18 cellular contexts compared by ENCODE assay signal in the genomic region with DNA sequence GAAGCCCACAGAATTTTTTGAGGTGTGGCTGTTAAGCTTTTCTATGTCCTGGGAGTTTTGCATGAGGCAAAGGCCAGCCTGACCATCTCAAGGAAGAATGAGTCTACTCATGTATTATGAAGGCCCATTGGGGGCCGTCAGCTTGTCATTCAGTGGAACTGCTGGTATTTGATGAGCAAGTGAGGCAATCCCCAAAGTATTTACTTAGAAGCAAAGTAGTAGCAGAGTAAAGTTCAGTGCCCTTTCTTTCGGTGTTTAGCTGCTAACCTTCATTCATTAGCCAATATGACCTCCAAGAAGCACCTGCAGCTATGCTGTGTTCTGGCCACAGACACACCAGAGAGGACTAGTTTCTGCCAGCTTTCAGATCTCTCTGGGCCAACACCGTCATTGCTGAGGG.
DNase-seq lines count a peak whose midpoint lies in the region; ATAC-seq and TF ChIP-seq lines count a peak whose summit lies in the region.
"Had no signal": no experiment of that assay in that cellular context is flagged by ENCODE, and none has a peak within 500 bp of the region (broad histone marks: within the 10 kb centered on the region; RNA-seq: fewer than 3 reads in every experiment).

No MANE protein-coding gene starts in this region.

- ATAC-seq in right lobe of liver (peak; percentile 76 to 90 (median 86)), HG02610 (IDR thresholded peaks at IDR 0.05; ENCODE audit: unreplicated experiment) (no peak)

- no peak overlapping the region for H3K27ac ChIP-seq in right lobe of liver
- no peak overlapping the region for H3K27ac ChIP-seq in vagina
- H3K27ac ChIP-seq: BLaER1, GM23248, HL-60 had no signal

- peaks cover 29% of the 10 kb centered on the region for H3K4me1 Mint-ChIP-seq in glutamatergic neuron (ENCODE audit: low read depth, unreplicated experiment)

- peaks cover 6% of the 10 kb centered on the region for H3K9me3 Mint-ChIP-seq in glutamatergic neuron (ENCODE audit: unreplicated experiment)
- H3K9me3 Mint-ChIP-seq: CD4-positive, alpha-beta memory T cell; IgD-negative memory B cell had no signal

- peaks cover 14% of the 10 kb centered on the region for H3K27me3 Mint-ChIP-seq in glutamatergic neuron (ENCODE audit: unreplicated experiment)

- intact Hi-C loops in right lobe of liver (cut with DNase I) = loop anchor here (5.0 kb wide), 2 partner anchors 117 to 132 kb away; a partner anchor contains a TSS
- intact Hi-C loops in posterior vena cava (cut with DNase I) = loop anchor here (2.0 to 5.0 kb wide), 2 partner anchors 117 to 119 kb away; a partner anchor contains a TSS
- intact Hi-C loops in vagina (cut with DNase I) = loop anchor here (1.0 kb wide), 1 partner anchor 115 kb away; a partner anchor contains a TSS

- H3K36me3 ChIP-seq in right lobe of liver (no peaks in the 10 kb centered on the region), vagina (no peaks in the 10 kb centered on the region)
- H3K36me3 ChIP-seq: BLaER1, HAP-1 had no signal

- H3K9me3 ChIP-seq in right lobe of liver (no peaks in the 10 kb centered on the region), vagina (no peaks in the 10 kb centered on the region)
- H3K9me3 ChIP-seq: BLaER1, HAP-1 had no signal

- H3K27ac Mint-ChIP-seq in glutamatergic neuron (ENCODE audit: unreplicated experiment) = peak overlapping the region; percentile 59
- H3K27ac Mint-ChIP-seq: CD14-positive monocyte; CD4-positive, alpha-beta memory T cell had no signal

- no peaks in the 10 kb centered on the region for H3K36me3 Mint-ChIP-seq in glutamatergic neuron (ENCODE audit: unreplicated experiment)
- H3K36me3 Mint-ChIP-seq: CD4-positive, alpha-beta memory T cell; IgD-negative memory B cell had no signal

- no peak overlapping the region for H3K4me3 Mint-ChIP-seq in glutamatergic neuron (ENCODE audit: unreplicated experiment)
- H3K4me3 Mint-ChIP-seq: CD4-positive, alpha-beta memory T cell; IgD-negative memory B cell had no signal

- DNase-seq in HuH-7.5 (ENCODE audit: low spot score) = peak; percentile 52
- DNase-seq in glutamatergic neuron = no peak
- DNase-seq in right lobe of liver = peak in 1 of 3 donors; percentile 47
- DNase-seq in posterior vena cava (ENCODE audit: low spot score) = peak; percentile 54
- DNase-seq in SHP77 (lab: John Stamatoyannopoulos, UW) = no peak
- DNase-seq in vagina (ENCODE audit: extremely low spot score in 2 of 2) = no peak
- DNase-seq: 8988T; CD4-positive, alpha-beta memory T cell; DMS153; DMS79; GF-D8; GM23248 had no signal

- peaks cover 0 to 12% (median 3%) of the 10 kb centered on the region in 4 donors for H3K4me1 ChIP-seq in right lobe of liver
- H3K4me1 ChIP-seq in vagina = peaks cover 15% of the 10 kb centered on the region

- no peak overlapping the region for H3K4me3 ChIP-seq in right lobe of liver
- H3K4me3 ChIP-seq in vagina = no peak overlapping the region
- H3K4me3 ChIP-seq: BLaER1, GM23248, HAP-1 had no signal

- whole genome bisulfite sequencing in right lobe of liver (ENCODE audit: insufficient coverage, low coverage, low lambda C conversion rate, missing lambda C conversion rate) = 19% methylated on average over 3 of the region's 3 CpGs

- TF ChIP-seq POLR2A in right lobe of liver (IDR thresholded peaks at IDR 0.05) (no peak), vagina (IDR thresholded peaks at IDR 0.05) (no peak)

- H3K27me3 ChIP-seq in right lobe of liver (peaks cover 0 to 3% of the 10 kb centered on the region in 2 donors), vagina (no peaks in the 10 kb centered on the region)

- TF ChIP-seq CTCF in glutamatergic neuron (IDR thresholded peaks at IDR 0.05; ENCODE audit: partially characterized antibody, unreplicated experiment) = no peak
- TF ChIP-seq CTCF in right lobe of liver (IDR thresholded peaks at IDR 0.05) = no peak
- TF ChIP-seq CTCF in vagina (IDR thresholded peaks at IDR 0.05) = no peak

Comparison
In these comparisons a context has a peak if more than half of its experiments do, and no peak if none do; other contexts are left out.
1. DNase-seq: peak in HuH-7.5 (single experiment) and posterior vena cava (single experiment); none in glutamatergic neuron (single experiment), SHP77 (0 of 2) and vagina (0 of 2).